Comparison of ENCODE assay signal across 8 cellular contexts in the genomic region with DNA sequence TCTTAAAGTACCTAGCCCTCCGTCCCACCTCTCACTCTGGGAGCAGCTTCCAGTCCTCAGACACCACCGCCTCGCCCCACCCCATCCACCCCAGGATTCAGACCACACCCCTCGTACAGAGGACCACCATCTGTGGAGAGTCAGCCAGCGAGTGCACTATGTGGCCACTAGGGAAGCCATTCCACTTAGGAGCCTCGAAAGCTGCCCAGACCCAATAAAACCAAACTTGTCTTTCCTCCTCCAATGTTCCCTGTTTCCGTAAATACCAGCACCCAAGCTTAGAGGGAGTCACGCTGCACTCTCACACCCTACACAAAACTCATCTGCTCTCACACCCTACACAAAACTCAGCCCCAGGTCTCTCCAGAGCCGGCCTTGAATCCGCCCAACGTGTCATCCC. TPM values are rescaled to one million over a fixed set of nuclear protein-coding genes. Genes with fewer than 3 reads are reported as not detected.
DNase-seq lines count a peak whose midpoint lies in the region; ATAC-seq and TF ChIP-seq lines count a peak whose summit lies in the region.

No MANE protein-coding gene starts in this region.

- H2AK5ac ChIP-seq in mesendoderm (ENCODE audit: low read length), result no peak overlapping the region

- H2BK5ac ChIP-seq in mesendoderm (ENCODE audit: low read length), result no peak overlapping the region

- WGBS in mesendoderm (ENCODE audit: extremely low coverage, insufficient coverage, low lambda C conversion rate), result no CpG with 5 or more reads among the region's 11 CpGs

- no peak overlapping the region for H3K27ac ChIP-seq in KMS-11
- no peak overlapping the region for H3K27ac ChIP-seq in mesendoderm (ENCODE audit: low read depth, low read length)

- no peak for ATAC-seq in HG03097 (IDR thresholded peaks at IDR 0.05; ENCODE audit: low FRiP score, unreplicated experiment)
- no peak for ATAC-seq in GM21526 (IDR thresholded peaks at IDR 0.05; ENCODE audit: low FRiP score, unreplicated experiment)
- no peak for ATAC-seq in HG03354 (IDR thresholded peaks at IDR 0.05; ENCODE audit: poor library complexity, severe bottlenecking, unreplicated experiment)

- no peak overlapping the region for H3K23ac ChIP-seq in mesendoderm (ENCODE audit: low read length)

- H3K79me2 ChIP-seq in KMS-11 (ENCODE audit: insufficient read depth, low read depth), result no peaks in the 10 kb centered on the region
- peaks cover 29% of the 10 kb centered on the region for H3K79me2 ChIP-seq in mesendoderm (ENCODE audit: control insufficient read depth, insufficient read depth, low read length)

- H3K4me3 ChIP-seq in KMS-11 (IDR thresholded peaks at IDR 0.05; ENCODE audit: insufficient read depth, low read depth, low read length) (no peak overlapping the region), astrocyte of the cerebellum (ENCODE audit: low read depth, low read length) (no peak overlapping the region), mesendoderm (ENCODE audit: low read length) (no peak overlapping the region)

- H3K9ac ChIP-seq in KMS-11 (no peak overlapping the region), mesendoderm (ENCODE audit: low read length) (no peak overlapping the region)

- H4K8ac ChIP-seq in mesendoderm (ENCODE audit: low read depth, low read length), result no peak overlapping the region

- H3K27me3 ChIP-seq in KMS-11 (ENCODE audit: insufficient read depth, low read depth), result no peaks in the 10 kb centered on the region
- no peaks in the 10 kb centered on the region for H3K27me3 ChIP-seq in mesendoderm (ENCODE audit: insufficient read depth, low read length, poor library complexity)

- TF ChIP-seq CTCF in KMS-11 (conservative IDR thresholded peaks at IDR 0.05; ENCODE audit: low read depth, low read length) (no peak), astrocyte of the cerebellum (IDR thresholded peaks at IDR 0.05; ENCODE audit: low read depth, low read length, missing control alignments) (peak; percentile 45)

- H4K20me1 ChIP-seq in KMS-11 (ENCODE audit: insufficient read depth), result no peaks in the 10 kb centered on the region

- H3K4me2 ChIP-seq in KMS-11 (peak overlapping the region; percentile 11; the same call in 1 of the 2 replicates), mesendoderm (ENCODE audit: low read length) (no peak overlapping the region)

- DNase-seq in DMS114 treated with DMSO at 0.1 percent for 48 hours (lab: John Stamatoyannopoulos, UW; ENCODE audit: unreplicated experiment) (peak; percentile 21), astrocyte of the cerebellum (ENCODE audit: low read depth) (no peak), mesendoderm (peak; percentile 89), NCI-H1048 (lab: John Stamatoyannopoulos, UW) (no peak)

- H4K5ac ChIP-seq in mesendoderm (ENCODE audit: low read length), result no peak overlapping the region

- H2BK15ac ChIP-seq in mesendoderm (replicated peaks; ENCODE audit: low read depth), result no peak overlapping the region

- H2BK120ac ChIP-seq in mesendoderm (ENCODE audit: low read depth, low read length), result no peak overlapping the region

- in situ Hi-C loops in astrocyte of the cerebellum (cut with HindIII; ENCODE audit: low sequenced_read_pairs), result no loop called here

- H3K79me1 ChIP-seq in mesendoderm (ENCODE audit: low read length), result peaks cover 3% of the 10 kb centered on the region

- H3K4me1 ChIP-seq in KMS-11 (ENCODE audit: low read depth, poor library complexity, severe bottlenecking), result peaks cover 48% of the 10 kb centered on the region
- peaks cover 18% of the 10 kb centered on the region for H3K4me1 ChIP-seq in mesendoderm (ENCODE audit: control insufficient read depth, low read depth, low read length)

- H2AFZ ChIP-seq in KMS-11 (ENCODE audit: low read depth), result peak overlapping the region; percentile 14; the same call in 1 of the 2 replicates

- peak overlapping the region; percentile 1 for H3K56ac ChIP-seq in mesendoderm (ENCODE audit: low read length)

- H3K36me3 ChIP-seq in KMS-11 (ENCODE audit: insufficient read depth) (no peaks in the 10 kb centered on the region), mesendoderm (ENCODE audit: control insufficient read depth, insufficient read depth, low read length) (no peaks in the 10 kb centered on the region)

- H3K4ac ChIP-seq in mesendoderm (ENCODE audit: low read depth, low read length), result no peak overlapping the region

- H3K18ac ChIP-seq in mesendoderm (ENCODE audit: low read length), result no peak overlapping the region

RNA-seq across cellular contexts. Expression of a gene that starts 1.9 kb away (rescaled TPM):
- polyA plus RNA-seq in mesendoderm (2013, experiment 1 of 2), result 13.6 TPM
- polyA plus RNA-seq in mesendoderm (2013, experiment 2 of 2), result 13.4 TPM

Comparison
In these comparisons a context has a peak if more than half of its experiments do, and no peak if none do; other contexts are left out.
1. DNase-seq: peak in DMS114 treated with DMSO at 0.1 percent for 48 hours (single experiment) and mesendoderm (single experiment); none in astrocyte of the cerebellum (single experiment) and NCI-H1048 (single experiment).